13 cellular contexts compared by ENCODE assay signal in genomic region chr1:98054786-98055185, GRCh38.
DNase-seq lines count a peak whose midpoint lies in the region; ATAC-seq, FAIRE-seq and TF ChIP-seq lines count a peak whose summit lies in the region.
"Had no signal": no experiment of that assay in that cellular context is flagged by ENCODE, and none has a peak within 500 bp of the region (broad histone marks: within the 10 kb centered on the region; RNA-seq: fewer than 3 reads in every experiment).

No MANE protein-coding gene starts in this region.

- peak overlapping the region; percentile 49 for H3K9ac ChIP-seq in mesenchymal stem cell (ENCODE audit: low read length)

- H3K27me3 ChIP-seq in mesenchymal stem cell (ENCODE audit: control insufficient read depth in 1 of 2, insufficient read depth in 1 of 2, low read length in 2 of 2), result peaks cover 1 to 7% of the 10 kb centered on the region in 2 experiments
- H3K27me3 ChIP-seq: right lobe of liver had no signal

- no peak overlapping the region for H2BK12ac ChIP-seq in mesenchymal stem cell (ENCODE audit: low read length in 2 of 2)

- 59% methylated on average over 3 of the region's 4 CpGs for WGBS in mesenchymal stem cell

- H3K18ac ChIP-seq in mesenchymal stem cell (ENCODE audit: low read depth in 1 of 2, low read length in 2 of 2), result no peak overlapping the region

- no peak overlapping the region for H3K4me3 ChIP-seq in mesenchymal stem cell (ENCODE audit: insufficient read depth in 1 of 2, low read depth in 1 of 2, low read length in 2 of 2)
- H3K4me3 ChIP-seq: mucosa of descending colon had no signal

- H3K4me1 Mint-ChIP-seq in activated naive CD8-positive, alpha-beta T cell treated with anti-CD3 and anti-CD28 coated beads, Interleukin-2, amount 50 U/mL, for 24 hours, result peaks cover 13% of the 10 kb centered on the region

- no peak overlapping the region for H4K91ac ChIP-seq in mesenchymal stem cell (ENCODE audit: low read length)

- H2AFZ ChIP-seq in mesenchymal stem cell (ENCODE audit: low read depth, low read length), result peak overlapping the region; percentile 73

- no peak overlapping the region for H4K8ac ChIP-seq in mesenchymal stem cell (ENCODE audit: low read length)

- peaks cover 61% of the 10 kb centered on the region for H3K27me3 Mint-ChIP-seq in activated naive CD8-positive, alpha-beta T cell treated with anti-CD3 and anti-CD28 coated beads, Interleukin-2, amount 50 U/mL, for 24 hours

- no peak overlapping the region for H2AK5ac ChIP-seq in mesenchymal stem cell (ENCODE audit: low read length, severe bottlenecking)

- peaks cover 7% of the 10 kb centered on the region for H3K4me1 ChIP-seq in mesenchymal stem cell (ENCODE audit: control insufficient read depth, insufficient read depth, low read depth, low read length)

- H3K4me2 ChIP-seq in mesenchymal stem cell (ENCODE audit: low read length, poor library complexity, severe bottlenecking), result peak overlapping the region; percentile 93

- in situ Hi-C loops in ACHN (cut with HindIII; ENCODE audit: low pct_ligation_motif_present, low pct_unique_long_range_greater_than_20kb, low sequenced_read_pairs), result loop anchor here (10.0 kb wide), 1 partner anchor 410 kb away; no protein-coding TSS in a partner anchor

- no peaks in the 10 kb centered on the region for H3K36me3 ChIP-seq in mesenchymal stem cell (ENCODE audit: control insufficient read depth in 1 of 2, insufficient read depth in 2 of 2, low read depth in 1 of 2, low read length in 2 of 2)
- H3K36me3 ChIP-seq: right lobe of liver had no signal

- H3K9me3 Mint-ChIP-seq in activated naive CD8-positive, alpha-beta T cell treated with anti-CD3 and anti-CD28 coated beads, Interleukin-2, amount 50 U/mL, for 24 hours, result no peaks in the 10 kb centered on the region
- H3K9me3 Mint-ChIP-seq: activated T-cell treated with anti-CD3 and anti-CD28 coated beads, Interleukin-2, amount 50 U/mL, for 24 hours had no signal

- peak; percentile 91 for FAIRE-seq in H54 (lab: Jason Lieb, UNC)

- H3K27ac ChIP-seq in mesenchymal stem cell (ENCODE audit: low read length, poor library complexity, severe bottlenecking), result no peak overlapping the region
- H3K27ac ChIP-seq: C4-2B, right lobe of liver had no signal

- no peak overlapping the region for H2BK5ac ChIP-seq in mesenchymal stem cell (ENCODE audit: low read depth, low read length, poor library complexity, severe bottlenecking)

- H3K27ac Mint-ChIP-seq in activated naive CD8-positive, alpha-beta T cell treated with anti-CD3 and anti-CD28 coated beads, Interleukin-2, amount 50 U/mL, for 24 hours, result no peak overlapping the region
- H3K27ac Mint-ChIP-seq: activated T-cell treated with anti-CD3 and anti-CD28 coated beads, Interleukin-2, amount 50 U/mL, for 24 hours had no signal

- no peak overlapping the region for H3K23ac ChIP-seq in mesenchymal stem cell (ENCODE audit: low read length in 2 of 2)

- no peaks in the 10 kb centered on the region for H3K79me1 ChIP-seq in mesenchymal stem cell (replicated peaks; ENCODE audit: low read length, poor library complexity, severe bottlenecking)

- peak overlapping the region; percentile 72 for H3K4me3 Mint-ChIP-seq in activated naive CD8-positive, alpha-beta T cell treated with anti-CD3 and anti-CD28 coated beads, Interleukin-2, amount 50 U/mL, for 24 hours

- ATAC-seq in activated naive CD8-positive, alpha-beta T cell treated with anti-CD3 and anti-CD28 coated beads, Interleukin-2, amount 50 U/mL, for 24 hours, result no peak
- ATAC-seq in HG02870 (IDR thresholded peaks at IDR 0.05; ENCODE audit: unreplicated experiment), result no peak
- no peak for ATAC-seq in HG02981 (IDR thresholded peaks at IDR 0.05; ENCODE audit: unreplicated experiment)

- H2BK15ac ChIP-seq in mesenchymal stem cell (ENCODE audit: low read depth, poor library complexity, severe bottlenecking), result no peak overlapping the region

- no peaks in the 10 kb centered on the region for H3K9me3 ChIP-seq in mesenchymal stem cell (ENCODE audit: control insufficient read depth, low read length)
- H3K9me3 ChIP-seq: mucosa of descending colon, right lobe of liver had no signal

- no peak for TF ChIP-seq POLR2A in H54 (IDR thresholded peaks at IDR 0.05; ENCODE audit: low read depth, low read length)

- no peaks in the 10 kb centered on the region for H3K36me3 Mint-ChIP-seq in activated naive CD8-positive, alpha-beta T cell treated with anti-CD3 and anti-CD28 coated beads, Interleukin-2, amount 50 U/mL, for 24 hours (ENCODE audit: low read depth)

- H3K14ac ChIP-seq in mesenchymal stem cell (ENCODE audit: low read length in 2 of 2), result no peak overlapping the region

- H2BK120ac ChIP-seq in mesenchymal stem cell (ENCODE audit: low read depth, low read length), result no peak overlapping the region

- no peak overlapping the region for H3K4ac ChIP-seq in mesenchymal stem cell (ENCODE audit: low read depth in 1 of 2, low read length in 2 of 2)

- DNase-seq in ACHN (peak; percentile 43), H54 (ENCODE audit: insufficient read length, low spot score) (no peak), mesenchymal stem cell (no peak), posterior vena cava (ENCODE audit: low spot score) (no peak), NCI-H1436 (lab: John Stamatoyannopoulos, UW) (no peak)
- no peak for DNase-seq in activated naive CD8-positive, alpha-beta T cell treated with anti-CD3 and anti-CD28 coated beads, Interleukin-2, amount 50 U/mL, for 24 hours
- DNase-seq: OCI-M1 had no signal

- intact Hi-C loops in posterior vena cava (cut with DNase I), result loop anchor here in 1 of 2 donors (10.0 kb wide), 1 partner anchor 1090 kb away; no protein-coding TSS in a partner anchor
